In genomic region chr20:61333484-61334108, GRCh38 we compare ENCODE assay signal across 25 cellular contexts.
"Had no signal": no experiment of that assay in that cellular context is flagged by ENCODE, and none has a peak within 500 bp of the region (broad histone marks: within the 10 kb centered on the region; RNA-seq: fewer than 3 reads in every experiment).

No MANE protein-coding gene starts in this region.

- H3K27ac Mint-ChIP-seq: IgD-negative memory B cell, T-cell had no signal

- H3K4me1 Mint-ChIP-seq: T-cell had no signal

- H3K4me2 ChIP-seq: KMS-11 had no signal

- H3K36me3 ChIP-seq: SJCRH30 had no signal

- H3K4me3 Mint-ChIP-seq: IgD-negative memory B cell, T-cell had no signal

- H3K9me3 ChIP-seq: SJCRH30 had no signal

- DNase-seq: Kasumi-1, MV-4-11, NCI-H1048, NCI-H1105, NCI-H1436 treated with DMSO at 0.1 percent for 48 hours, NCI-H1694, NCI-H187 treated with DMSO at 0.1 percent for 48 hours, NCI-H2029 treated with DMSO at 0.1 percent for 48 hours, NCI-H2171 treated with DMSO at 0.1 percent for 48 hours, NCI-H345, NCI-H446 treated with DMSO at 0.1 percent for 48 hours, NCI-H510A treated with DMSO at 0.1 percent for 48 hours, NCI-H526 treated with DMSO at 0.1 percent for 48 hours, NCI-H748 treated with DMSO at 0.1 percent for 48 hours, PC-3, SHP77 treated with DMSO at 0.1 percent for 48 hours, SJCRH30, SW 1271, T-cell had no signal

- H3K9ac ChIP-seq: KMS-11 had no signal

- ATAC-seq: K562, Panc1, PC-3, Right ventricle myocardium inferior, T-cell had no signal

- H3K27me3 Mint-ChIP-seq: IgD-negative memory B cell had no signal

- H3K4me3 ChIP-seq: K562, SJCRH30, SK-N-MC had no signal

- H3K4me1 ChIP-seq: SJCRH30 had no signal

- H3K36me3 Mint-ChIP-seq: IgD-negative memory B cell, T-cell had no signal

- H3K27ac ChIP-seq: KMS-11, SJCRH30, SK-N-MC had no signal
